In the genomic region with DNA sequence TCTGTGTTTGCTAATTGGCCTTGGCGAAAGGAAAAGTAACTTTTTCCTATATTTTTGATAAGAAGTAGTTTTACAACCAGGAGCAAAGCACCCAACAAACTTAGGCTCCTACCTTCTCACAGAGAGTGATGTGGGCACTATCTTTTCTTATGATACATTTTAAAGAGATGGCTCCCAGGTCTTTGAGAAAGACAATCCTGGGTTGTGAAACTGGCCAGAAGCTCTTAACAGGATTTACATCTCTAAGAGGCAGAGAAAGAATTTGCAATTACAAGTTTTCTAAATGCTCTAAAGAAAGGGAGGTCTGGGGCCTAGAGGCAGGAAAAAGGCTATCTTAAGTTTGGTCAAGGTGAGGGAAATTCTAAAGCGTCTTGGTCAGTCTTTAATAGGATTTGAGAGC, we compare ENCODE assay signal across 32 cellular contexts.
"Had no signal": no experiment of that assay in that cellular context is flagged by ENCODE, and none has a peak within 500 bp of the region (broad histone marks: within the 10 kb centered on the region; RNA-seq: fewer than 3 reads in every experiment).

No MANE protein-coding gene starts in this region.

- H3K27me3 ChIP-seq: brain microvascular endothelial cell had no signal

- H3K36me3 ChIP-seq: brain microvascular endothelial cell, WERI-Rb-1 had no signal

- H3K27ac ChIP-seq: brain microvascular endothelial cell, WERI-Rb-1 had no signal

- ATAC-seq: activated CD8-positive, alpha-beta T cell treated with anti-CD3 and anti-CD28 coated beads for 36 hours; activated T-cell treated with anti-CD3 and anti-CD28 coated beads, Interleukin-2, amount 50 U/mL, for 72 hours; activated T-helper 17 cell treated with anti-CD3 and anti-CD28 coated beads, Interleukin-2, amount 50 U/mL, for 72 hours had no signal

- DNase-seq: activated CD4-positive, alpha-beta T cell treated with anti-CD3 and anti-CD28 coated beads, Interleukin-2, amount 10 ng/mL, durations not matched to agents 24 days and 14 days; activated CD4-positive, alpha-beta T cell treated with anti-CD3 and anti-CD28 coated beads, Interleukin-2, amount 50 U/mL, for 4 hours; activated CD8-positive, alpha-beta T cell treated with anti-CD3 and anti-CD28 coated beads for 36 hours; activated effector memory CD4-positive, alpha-beta T cell treated with anti-CD3 and anti-CD28 coated beads, Interleukin-2, amount 50 U/mL, for 16 hours; activated naive CD4-positive, alpha-beta T cell; activated naive CD4-positive, alpha-beta T cell treated with anti-CD3 and anti-CD28 coated beads, Interleukin-2, amount 50 U/mL, for 16 hours; activated naive CD8-positive, alpha-beta T cell treated with anti-CD3 and anti-CD28 coated beads for 36 hours; activated T-cell treated with anti-CD3 and anti-CD28 coated beads, Interleukin-2, amount 50 U/mL, for 1 hour; activated T-cell treated with anti-CD3 and anti-CD28 coated beads, Interleukin-2, amount 50 U/mL, for 72 hours; amniotic stem cell; aorta; brain microvascular endothelial cell; central memory CD4-positive, alpha-beta T cell; Karpas-422; KBM-7; NCI-H1105; NCI-H1417 treated with DMSO at 0.1 percent for 48 hours; NCI-H1694; NCI-H1930; NCI-H2081 treated with DMSO at 0.1 percent for 48 hours; NCI-H226; NCI-H446 treated with DMSO at 0.1 percent for 48 hours; NCI-H524; NCI-H69; NK-92 treated with Interleukin-12 subunit alpha and Interleukin-12 subunit beta, amount 100 ng/mL, for 24 hours; Right ventricle myocardium superior; SW 1271; T-helper 1 cell; T-helper 2 cell; T1000; WERI-Rb-1 had no signal
